8 cellular contexts compared by ENCODE assay signal in the genomic region with DNA sequence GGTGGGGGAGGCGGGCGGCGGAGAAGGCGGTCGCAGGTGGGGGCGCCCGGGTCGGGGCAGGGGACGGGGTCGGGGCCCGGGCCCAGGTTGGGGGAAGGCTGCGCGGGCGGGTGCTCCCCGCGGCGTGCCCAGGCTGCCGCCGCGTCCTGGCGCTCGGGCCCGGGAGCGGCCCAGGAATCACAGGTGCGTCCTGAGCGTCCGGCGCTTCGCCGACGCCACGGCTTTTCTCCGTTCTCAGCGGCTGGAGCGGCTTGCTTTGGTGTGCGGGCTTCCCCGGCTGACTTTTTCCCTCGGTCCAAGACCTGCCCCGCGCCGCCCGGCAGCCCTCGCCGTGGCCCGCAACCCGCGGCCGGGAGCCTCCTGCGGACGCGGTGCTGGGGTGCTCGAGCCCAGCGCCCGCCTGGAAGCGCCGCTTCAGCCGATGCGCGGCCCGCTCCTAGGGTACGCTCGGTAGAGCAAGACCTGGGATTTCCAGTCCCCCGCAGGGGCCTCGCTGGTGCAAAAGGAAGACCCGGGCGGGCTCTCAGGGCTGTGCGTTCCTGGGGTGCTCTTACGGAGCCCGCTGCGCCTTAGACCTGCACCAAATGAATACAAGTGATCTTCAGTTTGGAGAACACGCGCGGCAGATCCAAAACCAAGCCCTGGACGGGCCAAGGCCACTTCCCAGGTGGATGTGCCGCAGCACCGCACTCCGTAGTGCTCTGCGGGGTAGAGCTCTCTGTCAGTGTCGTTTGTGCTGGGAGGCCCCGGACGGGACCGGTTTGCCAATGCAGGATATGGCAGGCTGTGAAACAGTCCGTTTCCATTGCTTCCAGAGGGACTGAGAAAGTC. TPM values are rescaled to one million over a fixed set of nuclear protein-coding genes. Genes with fewer than 3 reads are reported as not detected.
DNase-seq lines count a peak whose midpoint lies in the region; ATAC-seq and TF ChIP-seq lines count a peak whose summit lies in the region.

No MANE protein-coding gene starts in this region.

- H3K36me3 ChIP-seq in body of pancreas (replicated peaks in 1 of 2; ENCODE audit: insufficient read depth in 1 of 2, low read depth in 2 of 2) (no peaks in the 10 kb centered on the region), iPS-20b (ENCODE audit: insufficient read depth, low read depth, low read length) (no peaks in the 10 kb centered on the region)

- ATAC-seq in HG02852 (IDR thresholded peaks at IDR 0.05; ENCODE audit: unreplicated experiment) (peak; percentile 33), body of pancreas (peak; percentile 49)

- intact Hi-C loops in body of pancreas (cut with DNase I): no loop called here

- peak in 1 of 3 donors; percentile 7 for TF ChIP-seq POLR2A in body of pancreas (IDR thresholded peaks at IDR 0.05)

- H3K9ac ChIP-seq in iPS-20b (ENCODE audit: low read depth, low read length): peak overlapping the region; percentile 52

- peak; percentile 33 for DNase-seq in activated CD4-positive, alpha-beta T cell treated with anti-CD3 and anti-CD28 coated beads for 48 hours
- no peak for DNase-seq in activated CD4-positive, alpha-beta T cell treated with anti-CD3 and anti-CD28 coated beads, Interleukin-2, amount 50 U/mL, for 4 hours
- peak; percentile 22 for DNase-seq in OCI-M1 (lab: John Stamatoyannopoulos, UW)
- peak; percentile 22 to 44 (median 40) for DNase-seq in body of pancreas
- DNase-seq in SIG-M5 (lab: John Stamatoyannopoulos, UW): no peak

- TF ChIP-seq CTCF in body of pancreas (IDR thresholded peaks at IDR 0.05): no peak

- 2% methylated on average over 10 to 78 of the region's 83 CpGs for WGBS in body of pancreas, 2 donors

- H3K27me3 ChIP-seq in body of pancreas: no peaks in the 10 kb centered on the region
- peaks cover 13% of the 10 kb centered on the region; the same call in 1 of the 2 replicates for H3K27me3 ChIP-seq in iPS-20b (ENCODE audit: insufficient read depth, low read length)

- H3K4me3 ChIP-seq in body of pancreas: peak overlapping the region; percentile 23 to 33
- H3K4me3 ChIP-seq in iPS-20b (ENCODE audit: low read length): peak overlapping the region; percentile 72
- H3K4me3 ChIP-seq in skin epidermis: peak overlapping the region; percentile 57 to 88 (median 74)

- H3K4me1 ChIP-seq in body of pancreas (peaks cover 21% of the 10 kb centered on the region), iPS-20b (ENCODE audit: insufficient read depth, low read length) (no peaks in the 10 kb centered on the region; the same call in 1 of the 2 replicates)

- H3K27ac ChIP-seq in body of pancreas: peak overlapping the region; percentile 74 to 95 (median 82)
- H3K27ac ChIP-seq in iPS-20b (ENCODE audit: low read length): no peak overlapping the region
- H3K27ac ChIP-seq in skin epidermis: peak overlapping the region in 16 of 21 experiments; percentile 4 to 97 (median 86)

- H3K9me3 ChIP-seq in body of pancreas: no peaks in the 10 kb centered on the region
- H3K9me3 ChIP-seq in iPS-20b (ENCODE audit: insufficient read depth, low read depth, low read length): no peaks in the 10 kb centered on the region

RNA-seq across cellular contexts. Expression of a gene that starts 0.6 kb away (rescaled TPM):
- total RNA-seq in body of pancreas: 1 to 10 TPM; 4.3 to 8.0 TPM

RNA-seq across cellular contexts. Expression of a gene that starts 51.4 kb away (rescaled TPM):
- total RNA-seq in body of pancreas: 10 to 100 TPM; 21.8 to 37.2 TPM

Comparison
In these comparisons a context has a peak if more than half of its experiments do, and no peak if none do; other contexts are left out.
1. DNase-seq: peak in activated CD4-positive, alpha-beta T cell treated with anti-CD3 and anti-CD28 coated beads for 48 hours (single experiment), OCI-M1 (single experiment) and body of pancreas (4 of 4); none in activated CD4-positive, alpha-beta T cell treated with anti-CD3 and anti-CD28 coated beads, Interleukin-2, amount 50 U/mL, for 4 hours (0 of 2) and SIG-M5 (single experiment).
2. Peak in every context shown above with its lines, with median percentiles within 50 percentile points of each other: H3K4me3 ChIP-seq.